ENCODE assay signal across 1 cellular context in genomic region chr10:23448802-23449570, GRCh38.
TF ChIP-seq lines count a peak whose summit lies in the region.

No MANE protein-coding gene starts in this region.

TF ChIP-seq in K562, 482 proteins besides CTCF, POLR2A, EP300 and RAD21 (continued from another document):
- TF ChIP-seq VEZF1 (CRISPR knock-in tag; IDR thresholded peaks at IDR 0.05), result no peak
- no peak for TF ChIP-seq CBX2 (IDR thresholded peaks at IDR 0.05; ENCODE audit: insufficient read depth, low read length, poor library complexity, severe bottlenecking)
- TF ChIP-seq SNIP1 (IDR thresholded peaks at IDR 0.05; ENCODE audit: low read depth), result no peak
- TF ChIP-seq ZNF24 (IDR thresholded peaks at IDR 0.05), result peak; percentile 24; the same call in 1 of the 2 replicates
- no peak for TF ChIP-seq THRA (IDR thresholded peaks at IDR 0.05)
- peak; percentile 80 for TF ChIP-seq ZNF589 (CRISPR knock-in tag; IDR thresholded peaks at IDR 0.05; ENCODE audit: low read depth)
- TF ChIP-seq NR2C2 (CRISPR knock-in tag; IDR thresholded peaks at IDR 0.05), result no peak
- peak; percentile 26; the same call in 1 of the 2 replicates for TF ChIP-seq NR2C2 (tag; IDR thresholded peaks at IDR 0.05)
- no peak for TF ChIP-seq OTX1 (CRISPR knock-in tag; IDR thresholded peaks at IDR 0.05)
- TF ChIP-seq TOE1 (IDR thresholded peaks at IDR 0.05; ENCODE audit: borderline replicate concordance), result peak; percentile 34; the same call in 1 of the 2 replicates
- no peak for TF ChIP-seq TOE1 (CRISPR knock-in tag; IDR thresholded peaks at IDR 0.05; ENCODE audit: borderline replicate concordance, low read depth)
- peak; percentile 36; the same call in 1 of the 2 replicates for TF ChIP-seq ZBTB26 (CRISPR knock-in tag; IDR thresholded peaks at IDR 0.05)
- TF ChIP-seq SAFB2 (IDR thresholded peaks at IDR 0.05; ENCODE audit: borderline replicate concordance, low read depth, low read length, severe bottlenecking), result no peak
- TF ChIP-seq ZNF175 (CRISPR knock-in tag; IDR thresholded peaks at IDR 0.05; ENCODE audit: low read depth), result peak; percentile 79; the same call in 1 of the 2 replicates
- TF ChIP-seq CEBPG (CRISPR knock-in tag; IDR thresholded peaks at IDR 0.05), result no peak
- peak in 1 of 2 experiments; percentile 71; a peak in 3 of 4 replicates for TF ChIP-seq CEBPG (tag; conservative IDR thresholded peaks at IDR 0.05 in 1 of 2, IDR thresholded peaks at IDR 0.05 in 1 of 2)
